ENCODE assay signal across 11 cellular contexts in genomic region chr17:14298221-14298994, GRCh38. TPM values are rescaled to one million over a fixed set of nuclear protein-coding genes. Genes with fewer than 3 reads are reported as not detected.
A peak's percentile ranks its signal among the peaks of the same experiment; 100 is the strongest.
DNase-seq lines count a peak whose midpoint lies in the region; ATAC-seq and TF ChIP-seq lines count a peak whose summit lies in the region.
"Had no signal": no experiment of that assay in that cellular context is flagged by ENCODE, and none has a peak within 500 bp of the region (broad histone marks: within the 10 kb centered on the region; RNA-seq: fewer than 3 reads in every experiment).

No MANE protein-coding gene starts in this region.

- H3K27me3 ChIP-seq in dorsolateral prefrontal cortex: peaks cover 15 to 100% (median 95%) of the 10 kb centered on the region in 45 donors

- no peak overlapping the region for H3K27ac Mint-ChIP-seq in stimulated activated naive CD8-positive, alpha-beta T cell treated with anti-CD3 and anti-CD28 coated beads, Interleukin-15, Interleukin-2, amounts not matched to agents 100 ng/mL and 50 ng/mL, for 24 hours
- peak overlapping the region; percentile 89 for H3K27ac Mint-ChIP-seq in chondrocyte (ENCODE audit: unreplicated experiment)

- TF ChIP-seq CTCF in chondrocyte (IDR thresholded peaks at IDR 0.05): no peak
- no peak for TF ChIP-seq CTCF in dorsolateral prefrontal cortex (IDR thresholded peaks at IDR 0.05 in 54 of 56, conservative IDR thresholded peaks at IDR 0.05 in 2 of 56; ENCODE audit: low read depth in 1 of 56, partially characterized antibody in 56 of 56)

- intact Hi-C loops in dorsolateral prefrontal cortex (cut with DNase I): no loop called here

- no peaks in the 10 kb centered on the region for H3K9me3 Mint-ChIP-seq in stimulated activated naive CD8-positive, alpha-beta T cell treated with anti-CD3 and anti-CD28 coated beads, Interleukin-15, Interleukin-2, amounts not matched to agents 100 ng/mL and 50 ng/mL, for 24 hours
- no peaks in the 10 kb centered on the region for H3K9me3 Mint-ChIP-seq in chondrocyte (ENCODE audit: low read depth)

- peaks cover 2% of the 10 kb centered on the region for H3K36me3 Mint-ChIP-seq in stimulated activated naive CD8-positive, alpha-beta T cell treated with anti-CD3 and anti-CD28 coated beads, Interleukin-15, Interleukin-2, amounts not matched to agents 100 ng/mL and 50 ng/mL, for 24 hours (ENCODE audit: low read depth)
- H3K36me3 Mint-ChIP-seq in chondrocyte (ENCODE audit: low read depth): no peaks in the 10 kb centered on the region

- H3K36me3 ChIP-seq in mesodermal cell (ENCODE audit: control insufficient read depth, insufficient read depth, low read length): no peaks in the 10 kb centered on the region

- peaks cover 46% of the 10 kb centered on the region for H3K27me3 Mint-ChIP-seq in stimulated activated naive CD8-positive, alpha-beta T cell treated with anti-CD3 and anti-CD28 coated beads, Interleukin-15, Interleukin-2, amounts not matched to agents 100 ng/mL and 50 ng/mL, for 24 hours
- H3K27me3 Mint-ChIP-seq in chondrocyte (ENCODE audit: low read depth): no peaks in the 10 kb centered on the region

- H3K4me1 Mint-ChIP-seq in stimulated activated naive CD8-positive, alpha-beta T cell treated with anti-CD3 and anti-CD28 coated beads, Interleukin-15, Interleukin-2, amounts not matched to agents 100 ng/mL and 50 ng/mL, for 24 hours (ENCODE audit: low read depth): peaks cover 63% of the 10 kb centered on the region
- H3K4me1 Mint-ChIP-seq in chondrocyte (ENCODE audit: low read depth): peaks cover 43% of the 10 kb centered on the region

- H3K27ac ChIP-seq in mesodermal cell (ENCODE audit: low read depth, low read length, severe bottlenecking) (no peak overlapping the region), dorsolateral prefrontal cortex (no peak overlapping the region)

- H3K4me3 ChIP-seq in mesodermal cell (ENCODE audit: extremely low read depth, insufficient read depth, low read length, poor library complexity, severe bottlenecking) (peak overlapping the region; percentile 41), dorsolateral prefrontal cortex (no peak overlapping the region)
- H3K4me3 ChIP-seq: GM12878 had no signal

- H3K4me1 ChIP-seq in mesodermal cell (ENCODE audit: control insufficient read depth, insufficient read depth, low read length, poor library complexity, severe bottlenecking): peaks cover 7% of the 10 kb centered on the region

- WGBS in mesodermal cell (ENCODE audit: insufficient coverage in 2 of 2), 2 experiments: 6 to 7% methylated on average over 27 to 40 of the region's 43 CpGs

- no peaks in the 10 kb centered on the region for H3K9me3 ChIP-seq in mesodermal cell (ENCODE audit: control insufficient read depth, low read length)

- peak overlapping the region; percentile 95 for H3K4me3 Mint-ChIP-seq in stimulated activated naive CD8-positive, alpha-beta T cell treated with anti-CD3 and anti-CD28 coated beads, Interleukin-15, Interleukin-2, amounts not matched to agents 100 ng/mL and 50 ng/mL, for 24 hours
- peak overlapping the region; percentile 97 for H3K4me3 Mint-ChIP-seq in chondrocyte (ENCODE audit: unreplicated experiment)

- no peak for DNase-seq in stimulated activated naive CD8-positive, alpha-beta T cell treated with anti-CD3 and anti-CD28 coated beads, Interleukin-15, Interleukin-2, amounts not matched to agents 100 U/mL and 50 U/mL, for 24 hours
- no peak for DNase-seq in chondrocyte (ENCODE audit: low spot score)
- no peak for DNase-seq in NCI-H345 (lab: John Stamatoyannopoulos, UW)
- DNase-seq in dorsolateral prefrontal cortex: no peak
- DNase-seq in NCI-H446 treated with DMSO at 0.1 percent for 48 hours (lab: John Stamatoyannopoulos, UW): no peak
- DNase-seq: dermis blood vessel endothelial cell, NCI-H2171 treated with DMSO at 0.1 percent for 48 hours had no signal

- ATAC-seq in stimulated activated naive CD8-positive, alpha-beta T cell treated with anti-CD3 and anti-CD28 coated beads, Interleukin-15, Interleukin-2, amounts not matched to agents 100 U/mL and 50 U/mL, for 24 hours: no peak
- no peak for ATAC-seq in GM21786 (IDR thresholded peaks at IDR 0.05; ENCODE audit: unreplicated experiment)
- ATAC-seq: GM12878 had no signal

RNA-seq across cellular contexts. Expression of gene HS3ST3B1, which starts 2.5 kb away (rescaled TPM):
- total RNA-seq in chondrocyte: 25.6 to 45.6 TPM (median 27.1 TPM) in 3 replicates
- 12.2 TPM for polyA plus RNA-seq in mesodermal cell (2013, experiment 1 of 2)
- polyA plus RNA-seq in mesodermal cell (2013, experiment 2 of 2): 9.6 TPM
- 10 to 100 TPM in 1 of 120 experiments, 1 to 10 TPM in 110, under 1 TPM in 9; 0.41 to 18.5 (median 1.9) TPM for total RNA-seq in dorsolateral prefrontal cortex
